Comparison of ENCODE assay signal across 12 cellular contexts in genomic region chr4:41538017-41538733, GRCh38. TPM values are rescaled to one million over a fixed set of nuclear protein-coding genes. Genes with fewer than 3 reads are reported as not detected.
DNase-seq lines count a peak whose midpoint lies in the region; ATAC-seq and TF ChIP-seq lines count a peak whose summit lies in the region.
"Had no signal": no experiment of that assay in that cellular context is flagged by ENCODE, and none has a peak within 500 bp of the region (broad histone marks: within the 10 kb centered on the region; RNA-seq: fewer than 3 reads in every experiment).

LIMCH1 (plus strand) TSS chr4:41538157; CDS start chr4:41605996, 67,839 bp downstream.

- DNase-seq in PC-3 (peak; percentile 3), fibroblast of the aortic adventitia (ENCODE audit: low read depth) (peak; percentile 13), ureter (ENCODE audit: low spot score) (peak; percentile 52), NCI-H2081 treated with DMSO at 0.1 percent for 48 hours (lab: John Stamatoyannopoulos, UW) (no peak)
- DNase-seq in activated CD4-positive, alpha-beta T cell treated with anti-CD3 and anti-CD28 coated beads, Interleukin-2, amount 10 ng/mL, durations not matched to agents 7 days and 5 days = no peak
- DNase-seq: GOT3; SHP77; stimulated activated CD4-positive, alpha-beta T cell treated with anti-CD3 and anti-CD28 coated beads, Interleukin-4, amount 100 ng/mL, for 1 hour had no signal

- H3K9me3 ChIP-seq in PC-3 (ENCODE audit: low read length) = no peaks in the 10 kb centered on the region
- no peaks in the 10 kb centered on the region for H3K9me3 ChIP-seq in muscle layer of duodenum (ENCODE audit: control insufficient read depth in 1 of 2, low read length in 2 of 2)

- H4K20me1 ChIP-seq in PC-3 (ENCODE audit: low read length) = no peaks in the 10 kb centered on the region

- peaks cover 22% of the 10 kb centered on the region for H3K4me1 ChIP-seq in PC-3 (ENCODE audit: insufficient read depth, low read length)
- peaks cover 0 to 8% of the 10 kb centered on the region in 2 donors for H3K4me1 ChIP-seq in muscle layer of duodenum (ENCODE audit: control insufficient read depth in 1 of 2, insufficient read depth in 2 of 2, low read length in 2 of 2)

- H3K36me3 Mint-ChIP-seq in activated CD4-positive, alpha-beta T cell treated with anti-CD3 and anti-CD28 coated beads, Interleukin-2, amount 10 ng/mL, durations not matched to agents 7 days and 5 days (ENCODE audit: low read depth) = no peaks in the 10 kb centered on the region

- H3K9me3 Mint-ChIP-seq in activated CD4-positive, alpha-beta T cell treated with anti-CD3 and anti-CD28 coated beads, Interleukin-2, amount 10 ng/mL, durations not matched to agents 7 days and 5 days = no peaks in the 10 kb centered on the region

- peak within 1 kb of the TSS; percentile 62 for H3K27ac ChIP-seq in PC-3 (ENCODE audit: low read length)
- peak within 1 kb of the TSS; percentile 12 for H3K27ac ChIP-seq in muscle layer of duodenum (ENCODE audit: low read length)

- peak within 1 kb of the TSS; percentile 78 for H3K4me2 ChIP-seq in PC-3 (ENCODE audit: low read length)

- intact Hi-C loops in PC-3 (cut with micrococcal nuclease) = no loop called here

- H3K9me2 ChIP-seq in PC-3 (replicated peaks; ENCODE audit: low read length) = no peaks in the 10 kb centered on the region; the same call in 1 of the 2 replicates

- H3F3A ChIP-seq in PC-3 (ENCODE audit: low read length, unreplicated experiment) = peaks cover 6% of the 10 kb centered on the region

- H3K27ac Mint-ChIP-seq in activated CD4-positive, alpha-beta T cell treated with anti-CD3 and anti-CD28 coated beads, Interleukin-2, amount 10 ng/mL, durations not matched to agents 7 days and 5 days = no peak within 1 kb of the TSS

- H3K27me3 Mint-ChIP-seq in activated CD4-positive, alpha-beta T cell treated with anti-CD3 and anti-CD28 coated beads, Interleukin-2, amount 10 ng/mL, durations not matched to agents 7 days and 5 days = peaks cover 3% of the 10 kb centered on the region

- H3K36me3 ChIP-seq in PC-3 (ENCODE audit: low read depth, low read length) (no peaks in the 10 kb centered on the region), muscle layer of duodenum (ENCODE audit: control insufficient read depth in 1 of 2, insufficient read depth in 2 of 2, low read length in 2 of 2) (no peaks in the 10 kb centered on the region)

- no peaks in the 10 kb centered on the region for H3K79me2 ChIP-seq in PC-3 (ENCODE audit: low read length)

- CTCF ChIA-PET in PC-3 (lab: Charles Lee) = no interaction called here
- CTCF ChIA-PET in activated CD4-positive, alpha-beta T cell treated with anti-CD3 and anti-CD28 coated beads, Interleukin-2, amount 10 ng/mL, durations not matched to agents 7 days and 5 days (lab: Charles Lee) = interaction anchor here (0.7 kb wide), 1 partner anchor 14 kb away, joined by 4 read pairs; no protein-coding TSS in a partner anchor

- no TSS peak for BruUV-seq in PC-3 (replicated peaks; lab: Mats Ljungman, UMichigan)

- H3K27me3 ChIP-seq in PC-3 (ENCODE audit: low read length) = no peaks in the 10 kb centered on the region
- no peaks in the 10 kb centered on the region for H3K27me3 ChIP-seq in muscle layer of duodenum (ENCODE audit: low read depth, low read length)

- peak within 1 kb of the TSS; percentile 58 for H2AFZ ChIP-seq in PC-3 (ENCODE audit: low read length)

- no peak within 1 kb of the TSS for H3K9ac ChIP-seq in PC-3 (ENCODE audit: low read length)

- ATAC-seq in PC-3 (no peak), GM21529 (IDR thresholded peaks at IDR 0.05; ENCODE audit: unreplicated experiment) (no peak), HG02973 (IDR thresholded peaks at IDR 0.05; ENCODE audit: unreplicated experiment) (no peak)
- ATAC-seq: K562 had no signal

- H3K4me1 Mint-ChIP-seq in activated CD4-positive, alpha-beta T cell treated with anti-CD3 and anti-CD28 coated beads, Interleukin-2, amount 10 ng/mL, durations not matched to agents 7 days and 5 days = no peaks in the 10 kb centered on the region

- H3K4me3 Mint-ChIP-seq in activated CD4-positive, alpha-beta T cell treated with anti-CD3 and anti-CD28 coated beads, Interleukin-2, amount 10 ng/mL, durations not matched to agents 7 days and 5 days = no peak within 1 kb of the TSS

- POLR2A ChIA-PET in PC-3 (lab: Charles Lee; ENCODE audit: unreplicated experiment) = no interaction called here
- POLR2A ChIA-PET in activated CD4-positive, alpha-beta T cell treated with anti-CD3 and anti-CD28 coated beads, Interleukin-2, amount 10 ng/mL, durations not matched to agents 7 days and 5 days (lab: Charles Lee) = no interaction called here

- H3K4me3 ChIP-seq in PC-3 (ENCODE audit: low read length) (peak within 1 kb of the TSS; percentile 48; the same call in 1 of the 2 replicates), fibroblast of the aortic adventitia (ENCODE audit: low read depth, low read length) (no peak within 1 kb of the TSS), muscle layer of duodenum (ENCODE audit: low read depth in 1 of 2, low read length in 2 of 2) (no peak within 1 kb of the TSS)
- H3K4me3 ChIP-seq: K562 had no signal

- TF ChIP-seq CTCF in PC-3 (conservative IDR thresholded peaks at IDR 0.05; ENCODE audit: low read depth, low read length) = no peak
- TF ChIP-seq CTCF in fibroblast of the aortic adventitia (IDR thresholded peaks at IDR 0.05; ENCODE audit: insufficient read depth, low read length) = no peak

RNA-seq across cellular contexts. Expression of gene LIMCH1, which starts in this region (rescaled TPM):
- total RNA-seq in PC-3 (2014; rRNA removed) (19.7 and 27.1 TPM in 2 replicates), fibroblast of the aortic adventitia (ENCODE audit: low replicate concordance) (0.82 and 8.7 TPM in 2 replicates), ureter (95.9 TPM)
- not detected for total RNA-seq in activated CD4-positive, alpha-beta T cell treated with anti-CD3 and anti-CD28 coated beads, Interleukin-2, amount 10 ng/mL, durations not matched to agents 7 days and 5 days

Comparison
In these comparisons a context has a peak if more than half of its experiments do, and no peak if none do; other contexts are left out.
1. DNase-seq: peak in PC-3 (single experiment), fibroblast of the aortic adventitia (single experiment) and ureter (single experiment); none in activated CD4-positive, alpha-beta T cell treated with anti-CD3 and anti-CD28 coated beads, Interleukin-2, amount 10 ng/mL, durations not matched to agents 7 days and 5 days (single experiment) and NCI-H2081 treated with DMSO at 0.1 percent for 48 hours (single experiment).